In the genomic region with DNA sequence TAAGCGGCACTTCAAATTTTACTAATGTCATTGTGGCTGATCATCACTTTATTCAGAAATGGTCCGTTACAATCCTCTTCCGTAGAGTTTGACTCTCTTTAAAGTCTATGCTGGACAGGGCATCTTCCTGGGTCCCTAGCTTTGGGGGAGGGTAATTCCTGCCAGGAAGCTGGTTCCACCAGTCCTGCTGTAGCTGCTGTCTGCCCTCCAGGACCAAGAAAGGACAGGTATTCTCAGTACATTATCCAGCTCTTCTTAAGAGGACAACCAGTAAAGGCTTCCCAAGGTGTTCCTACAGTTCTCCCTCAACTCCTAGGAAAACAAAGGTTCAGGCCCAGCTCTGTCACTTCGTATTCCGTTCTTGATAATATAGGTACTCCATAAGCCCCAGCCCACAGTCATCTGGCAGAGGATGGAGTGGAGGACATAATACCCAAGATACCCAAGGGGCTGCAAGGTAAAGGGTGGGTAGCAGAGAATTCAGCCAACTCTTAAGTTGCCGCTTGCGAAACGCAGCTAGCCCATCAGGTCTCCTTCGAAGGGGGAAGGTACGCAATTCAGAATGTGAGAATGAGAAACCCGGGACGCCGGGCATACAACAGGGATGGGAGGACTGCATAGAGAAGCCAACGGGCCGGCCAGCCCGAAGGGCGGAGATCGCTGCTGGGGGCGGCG, we compare ENCODE assay signal across 8 cellular contexts. TPM values are rescaled to one million over a fixed set of nuclear protein-coding genes. Genes with fewer than 3 reads are reported as not detected.
DNase-seq lines count a peak whose midpoint lies in the region; ATAC-seq and TF ChIP-seq lines count a peak whose summit lies in the region.

No MANE protein-coding gene starts in this region.

- peaks cover 40% of the 10 kb centered on the region for H3K4me1 Mint-ChIP-seq in CD4-positive, alpha-beta T cell (ENCODE audit: low read depth)
- H3K4me1 Mint-ChIP-seq in GM23338 = peaks cover 16% of the 10 kb centered on the region
- peaks cover 16% of the 10 kb centered on the region for H3K4me1 Mint-ChIP-seq in neural progenitor cell

- DNase-seq in CD4-positive, alpha-beta T cell = peak in 2 of 10 experiments; percentile 1 to 2
- peak; percentile 14 for DNase-seq in GM23338 (ENCODE audit: low spot score)
- no peak for DNase-seq in SK-N-MC (ENCODE audit: low read depth, low spot score)
- no peak for DNase-seq in epithelial cell of proximal tubule (ENCODE audit: low read depth)
- DNase-seq in neural progenitor cell (ENCODE audit: low spot score) = peak; percentile 17
- no peak for DNase-seq in SHP77 treated with DMSO at 0.1 percent for 48 hours (lab: John Stamatoyannopoulos, UW)

- H3K27me3 ChIP-seq in CD4-positive, alpha-beta T cell (ENCODE audit: control insufficient read depth, insufficient read depth, low read length) = no peaks in the 10 kb centered on the region
- H3K27me3 ChIP-seq in GM23338 (ENCODE audit: insufficient read depth) (no peaks in the 10 kb centered on the region), neural progenitor cell (no peaks in the 10 kb centered on the region)

- H3K4me1 ChIP-seq in GM23338 (ENCODE audit: insufficient read depth) (peaks cover 8% of the 10 kb centered on the region; the same call in 1 of the 2 replicates), neural progenitor cell (peaks cover 17% of the 10 kb centered on the region)

- H3K27ac Mint-ChIP-seq in CD4-positive, alpha-beta T cell = peak overlapping the region; percentile 99
- H3K27ac Mint-ChIP-seq in GM23338 (peak overlapping the region; percentile 85; the same call in 1 of the 2 replicates), neural progenitor cell (peak overlapping the region; percentile 86)

- 0 out of 2 replicates have a peak, but pooled peaks cover 3% of the 10 kb centered on the region for H3F3A ChIP-seq in GM23338 (replicated peaks; ENCODE audit: low read depth)
- peaks cover 16% of the 10 kb centered on the region for H3F3A ChIP-seq in neural progenitor cell (ENCODE audit: low read depth)

- H3K4me3 Mint-ChIP-seq in CD4-positive, alpha-beta T cell = peak overlapping the region; percentile 94
- H3K4me3 Mint-ChIP-seq in GM23338 (peak overlapping the region; percentile 97), neural progenitor cell (peak overlapping the region; percentile 99)

- H3K4me3 ChIP-seq in GM23338 (peak overlapping the region; percentile 85), SK-N-MC (peak overlapping the region; percentile 92), epithelial cell of proximal tubule (ENCODE audit: low read depth, low read length) (peak overlapping the region; percentile 77), neural progenitor cell (peak overlapping the region; percentile 74)

- ATAC-seq in CD4-positive, alpha-beta T cell (ENCODE audit: poor library complexity) = no peak
- ATAC-seq in GM23338 = no peak; the same call in 1 of the 3 replicates
- no peak for ATAC-seq in HG02588 (IDR thresholded peaks at IDR 0.05; ENCODE audit: unreplicated experiment)
- no peak for ATAC-seq in HG03460 (IDR thresholded peaks at IDR 0.05; ENCODE audit: unreplicated experiment)

- no peaks in the 10 kb centered on the region for H3K36me3 ChIP-seq in GM23338 (ENCODE audit: insufficient read depth)
- H3K36me3 ChIP-seq in SK-N-MC (ENCODE audit: insufficient read depth, low read length) = peaks cover 6% of the 10 kb centered on the region; the same call in 1 of the 2 replicates
- no peaks in the 10 kb centered on the region for H3K36me3 ChIP-seq in neural progenitor cell

- H3K9me3 ChIP-seq in CD4-positive, alpha-beta T cell (ENCODE audit: control insufficient read depth, low read length) = no peaks in the 10 kb centered on the region
- H3K9me3 ChIP-seq in SK-N-MC (ENCODE audit: low read depth, low read length) (peaks cover 4% of the 10 kb centered on the region; the same call in 1 of the 2 replicates), neural progenitor cell (ENCODE audit: low read depth) (no peaks in the 10 kb centered on the region)

- H3K79me2 ChIP-seq in GM23338 (replicated peaks; ENCODE audit: insufficient read depth) (peaks cover 54% of the 10 kb centered on the region), neural progenitor cell (ENCODE audit: low read depth) (peaks cover 59% of the 10 kb centered on the region)

- H2AFZ ChIP-seq in GM23338 (no peak overlapping the region), neural progenitor cell (replicated peaks) (no peak overlapping the region)

- POLR2A ChIA-PET in CD4-positive, alpha-beta T cell (lab: Charles Lee) = interaction anchor here (1.2 to 11.2 kb wide), 6 partner anchors 8 to 1273 kb away, joined by 3 to 809 read pairs (median 26); partner anchors contain the start of genes AMD1, FAM229B, GTF3C6 and TUBE1

- no peaks in the 10 kb centered on the region for H3K9me3 Mint-ChIP-seq in CD4-positive, alpha-beta T cell
- H3K9me3 Mint-ChIP-seq in GM23338 = no peaks in the 10 kb centered on the region
- peaks cover 13% of the 10 kb centered on the region for H3K9me3 Mint-ChIP-seq in neural progenitor cell

- peak overlapping the region; percentile 96 for H3K9ac ChIP-seq in SK-N-MC (ENCODE audit: insufficient read length)
- H3K9ac ChIP-seq in neural progenitor cell = peak overlapping the region; percentile 76

- intact Hi-C loops in CD4-positive, alpha-beta T cell (cut with DNase I, micrococcal nuclease) = loop anchor here (2.0 to 10.0 kb wide), 8 partner anchors 127 to 1332 kb away; partner anchors contain the start of genes GTF3C6 (in 1 of the 2), REV3L (in 1 of the 2), RPF2 (in 1 of the 2) and SLC16A10 (in 1 of the 2)

- no peak for TF ChIP-seq CTCF in CD4-positive, alpha-beta T cell (IDR thresholded peaks at IDR 0.05)
- TF ChIP-seq CTCF in GM23338 (conservative IDR thresholded peaks at IDR 0.05; ENCODE audit: low read depth in 2 of 2) (no peak), epithelial cell of proximal tubule (conservative IDR thresholded peaks at IDR 0.05; ENCODE audit: low read depth, low read length) (no peak), neural progenitor cell (IDR thresholded peaks at IDR 0.05) (no peak)

- H3K36me3 Mint-ChIP-seq in CD4-positive, alpha-beta T cell (ENCODE audit: low read depth) = peaks cover 20% of the 10 kb centered on the region
- no peaks in the 10 kb centered on the region for H3K36me3 Mint-ChIP-seq in GM23338 (ENCODE audit: low read depth)
- H3K36me3 Mint-ChIP-seq in neural progenitor cell = peaks cover 12% of the 10 kb centered on the region

- CTCF ChIA-PET in CD4-positive, alpha-beta T cell (lab: Charles Lee) = interaction anchor here (2.9 kb wide), 1 partner anchor 65 kb away, joined by 16 read pairs; no protein-coding TSS in a partner anchor

- H3K27me3 Mint-ChIP-seq in CD4-positive, alpha-beta T cell = no peaks in the 10 kb centered on the region
- H3K27me3 Mint-ChIP-seq in GM23338 (ENCODE audit: insufficient read depth, low read depth, poor library complexity) = peaks cover 12% of the 10 kb centered on the region
- peaks cover 9% of the 10 kb centered on the region for H3K27me3 Mint-ChIP-seq in neural progenitor cell (ENCODE audit: insufficient read depth, low read depth)

- H3K4me2 ChIP-seq in GM23338 = peak overlapping the region; percentile 91
- peak overlapping the region; percentile 96 for H3K4me2 ChIP-seq in neural progenitor cell

- H4K20me1 ChIP-seq in GM23338 (replicated peaks; ENCODE audit: insufficient read depth) (peaks cover 21% of the 10 kb centered on the region), neural progenitor cell (ENCODE audit: low read depth) (peaks cover 19% of the 10 kb centered on the region)

- H3K27ac ChIP-seq in CD4-positive, alpha-beta T cell (ENCODE audit: low read depth, low read length) = no peak overlapping the region
- no peak overlapping the region for H3K27ac ChIP-seq in GM23338 (ENCODE audit: low read depth)
- no peak overlapping the region for H3K27ac ChIP-seq in SK-N-MC
- no peak overlapping the region for H3K27ac ChIP-seq in neural progenitor cell

- H3K9me2 ChIP-seq in GM23338 (ENCODE audit: insufficient read depth) = no peaks in the 10 kb centered on the region

TF ChIP-seq in GM23338, 12 proteins besides CTCF, POLR2A, EP300 and RAD21:
- TF ChIP-seq REST (IDR thresholded peaks at IDR 0.05; ENCODE audit: unreplicated experiment) (no peak), EZH2 (IDR thresholded peaks at IDR 0.05; ENCODE audit: low read depth, unreplicated experiment) (no peak)
TF ChIP-seq in GM23338: peak in this region for 0.

RNA-seq across cellular contexts. Expression of gene CDK19, which starts 1.3 kb away (rescaled TPM):
- total RNA-seq in CD4-positive, alpha-beta T cell = 1 to 10 TPM; 6.4 to 8.3 TPM
- 10.1 and 12.1 TPM in 2 replicates for total RNA-seq in GM23338 (2014; rRNA removed; shearing (Covaris generic))
- 7.5 and 7.7 TPM in 2 replicates for polyA plus RNA-seq in GM23338 (2016; fragmentation: Nextera tagmentation; extraction: Ambion mirVana)
- total RNA-seq in epithelial cell of proximal tubule (4.6 and 6.3 TPM in 2 replicates), neural progenitor cell (ENCODE audit: low replicate concordance) (25.0 and 34.4 TPM in 2 replicates)

Comparison
In these comparisons a context has a peak if more than half of its experiments do, and no peak if none do; other contexts are left out.
1. DNase-seq: peak in GM23338 (single experiment) and neural progenitor cell (single experiment); none in SK-N-MC (single experiment), epithelial cell of proximal tubule (single experiment) and SHP77 treated with DMSO at 0.1 percent for 48 hours (single experiment).
2. Peak in every context shown above with its lines, with median percentiles within 50 percentile points of each other: H3K27ac Mint-ChIP-seq, H3K4me3 Mint-ChIP-seq and H3K4me3 ChIP-seq.